1 cellular context compared by ENCODE assay signal in the genomic region with DNA sequence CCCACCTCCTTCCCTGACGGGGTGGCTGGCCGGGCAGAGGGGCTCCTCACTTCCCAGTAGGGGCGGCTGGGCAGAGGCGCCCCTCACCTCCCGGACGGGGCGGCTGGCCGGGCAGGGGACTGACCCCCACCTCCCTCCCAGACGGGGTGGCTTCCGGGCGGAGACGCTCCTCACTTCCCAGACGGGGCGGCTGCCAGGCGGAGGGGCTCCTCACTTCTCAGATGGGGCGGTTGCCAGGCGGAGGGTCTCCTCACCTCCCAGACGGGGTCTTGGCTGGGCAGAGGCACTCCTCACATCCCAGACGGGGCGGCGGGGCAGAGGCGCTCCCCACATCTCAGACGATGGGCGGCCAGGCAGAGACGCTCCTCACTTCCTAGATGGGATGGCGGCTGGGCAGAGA. TPM values are rescaled to one million over a fixed set of nuclear protein-coding genes. Genes with fewer than 3 reads are reported as not detected.
"Had no signal": no experiment of that assay in that cellular context is flagged by ENCODE, and none has a peak within 500 bp of the region (broad histone marks: within the 10 kb centered on the region; RNA-seq: fewer than 3 reads in every experiment).

No MANE protein-coding gene starts in this region.

RNA-seq across cellular contexts. Expression of gene XYLT1, which starts 35.1 kb away (rescaled TPM):
- total RNA-seq: HepG2 had no signal
